ENCODE assay signal across 22 cellular contexts in the genomic region with DNA sequence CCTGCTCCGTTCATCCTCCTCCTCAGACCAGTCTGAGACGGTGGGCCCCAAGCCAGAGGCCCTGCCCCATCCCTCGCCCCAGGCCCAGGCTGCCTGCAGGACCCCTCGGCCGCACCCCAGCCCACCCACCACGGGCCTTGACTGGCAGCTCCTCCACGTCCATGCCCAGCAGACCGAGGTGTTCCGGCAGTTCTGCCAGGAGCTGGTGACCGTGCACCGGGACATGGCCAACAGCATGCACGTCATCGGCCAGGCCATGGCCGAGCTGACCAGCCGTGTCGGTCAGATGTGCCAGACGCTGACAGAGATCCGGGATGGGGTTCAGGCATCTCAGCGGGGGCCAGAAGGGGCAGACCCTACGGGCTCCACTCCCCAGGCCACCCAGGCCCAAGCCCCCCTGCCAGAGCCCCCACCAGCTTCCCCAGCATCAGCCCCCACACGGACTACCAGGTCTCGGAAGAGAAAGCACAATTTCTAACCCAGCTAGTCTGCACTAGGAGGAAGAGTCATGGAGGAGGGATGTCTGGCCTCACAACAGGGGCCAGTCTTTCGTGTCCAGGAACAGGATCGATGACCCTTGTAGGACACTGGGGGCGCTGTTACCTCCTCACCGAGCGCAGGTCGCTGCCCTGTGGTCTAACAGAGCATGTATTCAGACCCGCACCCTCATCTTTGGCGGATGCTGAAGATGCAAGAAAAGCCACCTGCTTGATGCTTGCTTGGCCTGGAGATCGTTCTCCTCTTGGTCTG.
DNase-seq lines count a peak whose midpoint lies in the region; ATAC-seq, FAIRE-seq and TF ChIP-seq lines count a peak whose summit lies in the region.
"Had no signal": no experiment of that assay in that cellular context is flagged by ENCODE, and none has a peak within 500 bp of the region (broad histone marks: within the 10 kb centered on the region; RNA-seq: fewer than 3 reads in every experiment).

No MANE protein-coding gene starts in this region.

- TF ChIP-seq RAD21 in H1 (IDR thresholded peaks at IDR 0.05 in 1 of 2, conservative IDR thresholded peaks at IDR 0.05 in 1 of 2; ENCODE audit: low read depth in 2 of 2, low read length in 2 of 2), result peak; percentile 53 to 56

- no peak overlapping the region for H3K18ac ChIP-seq in H1 (ENCODE audit: extremely low read depth, low read length)

- no peak overlapping the region for H3K27ac ChIP-seq in DND-41 (ENCODE audit: low read length)
- no peak overlapping the region for H3K27ac ChIP-seq in H1 (ENCODE audit: low read depth, low read length)
- no peak overlapping the region for H3K27ac ChIP-seq in osteoblast (ENCODE audit: low read depth, low read length)
- H3K27ac ChIP-seq: spleen, stomach had no signal

- FAIRE-seq in H1 (lab: Jason Lieb, UNC), result peak; percentile 86
- FAIRE-seq: islet of Langerhans had no signal

- TF ChIP-seq EP300 in H1 (IDR thresholded peaks at IDR 0.05; ENCODE audit: borderline replicate concordance in 1 of 2, low read depth in 2 of 2, low read length in 2 of 2), result no peak

- H3K23me2 ChIP-seq in H1 (ENCODE audit: low read depth, low read length), result no peaks in the 10 kb centered on the region

- H2AFZ ChIP-seq in DND-41 (ENCODE audit: low read depth, low read length) (no peak overlapping the region), H1 (ENCODE audit: low read length) (no peak overlapping the region), osteoblast (ENCODE audit: low read length) (no peak overlapping the region)

- no peaks in the 10 kb centered on the region for H3K27me3 ChIP-seq in DND-41 (ENCODE audit: insufficient read depth, low read length, poor library complexity)
- H3K27me3 ChIP-seq in H1 (replicated peaks in 1 of 4; ENCODE audit: control insufficient read depth in 3 of 4, extremely low read depth in 1 of 4, insufficient read depth in 3 of 4, low read length in 3 of 4), result no peaks in the 10 kb centered on the region
- no peaks in the 10 kb centered on the region for H3K27me3 ChIP-seq in osteoblast (ENCODE audit: insufficient read depth, low read length)
- H3K27me3 ChIP-seq: MG63, spleen, stomach had no signal

- no peak overlapping the region for H3K4ac ChIP-seq in H1 (replicated peaks; ENCODE audit: insufficient read length, low read depth, low read length)

- H3K4me1 ChIP-seq in DND-41 (ENCODE audit: insufficient read depth, low read length) (peaks cover 5% of the 10 kb centered on the region; the same call in 1 of the 2 replicates), H1 (replicated peaks in 1 of 4; ENCODE audit: control insufficient read depth in 3 of 4, insufficient read depth in 4 of 4, low read length in 3 of 4) (peaks cover 3 to 22% (median 14%) of the 10 kb centered on the region in 4 experiments), osteoblast (ENCODE audit: insufficient read depth, low read length) (no peaks in the 10 kb centered on the region)

- DNase-seq in DND-41, result no peak
- peak in 1 of 2 experiments; percentile 74 for DNase-seq in H1 (ENCODE audit: low read depth in 1 of 2, low spot score in 2 of 2)
- no peak for DNase-seq in osteoblast (ENCODE audit: insufficient read length, low spot score, missing footprints)
- DNase-seq in cerebellar cortex (ENCODE audit: low spot score), result no peak
- DNase-seq in activated T-cell treated with anti-CD3 and anti-CD28 coated beads, Interleukin-2, amount 50 U/mL, for 48 hours, result no peak
- DNase-seq in GM03348 (ENCODE audit: low spot score), result no peak
- DNase-seq: activated CD4-positive, alpha-beta T cell treated with anti-CD3 and anti-CD28 coated beads for 48 hours; activated naive CD8-positive, alpha-beta T cell treated with anti-CD3 and anti-CD28 coated beads, Interleukin-2, amount 10 ng/mL, durations not matched to agents 7 days and 5 days; activated T-cell treated with anti-CD3 and anti-CD28 coated beads, Interleukin-2, amount 50 U/mL, for 1 hour; CD8-positive, alpha-beta T cell; central memory CD4-positive, alpha-beta T cell; MG63; NCI-H2081; NCI-H774; nucleus accumbens; Right ventricle myocardium superior; spleen; stomach; T-helper 9 cell had no signal

- no peak overlapping the region; the same call in 1 of the 2 replicates for H2BK12ac ChIP-seq in H1 (ENCODE audit: low read depth, low read length)

- no peaks in the 10 kb centered on the region for H4K20me1 ChIP-seq in DND-41 (ENCODE audit: insufficient read depth, low read length)
- H4K20me1 ChIP-seq in H1 (replicated peaks in 1 of 2; ENCODE audit: control insufficient read depth in 1 of 2, insufficient read depth in 2 of 2, low read length in 2 of 2), result no peaks in the 10 kb centered on the region
- H4K20me1 ChIP-seq in osteoblast (ENCODE audit: insufficient read depth, low read length), result no peaks in the 10 kb centered on the region

- no peak overlapping the region for H4K5ac ChIP-seq in H1 (ENCODE audit: insufficient read length, low read depth, low read length)

- 69% methylated on average over 11 of the region's 31 CpGs; no CpG with 5 or more reads in 1 of the 2 experiments for WGBS in H1 (ENCODE audit: extremely low coverage in 1 of 2, insufficient coverage in 1 of 2, insufficient read length in 1 of 2, insufficient replicate concordance in 2 of 2, low coverage in 1 of 2, low lambda C conversion rate in 2 of 2, missing lambda C conversion rate in 1 of 2), 2 experiments

- ATAC-seq in DND-41 (ENCODE audit: insufficient read depth, low read depth) (no peak), GM21717 (IDR thresholded peaks at IDR 0.05; ENCODE audit: unreplicated experiment) (no peak)
- ATAC-seq: CD8-positive, alpha-beta T cell had no signal

- H3K56ac ChIP-seq in H1 (replicated peaks; ENCODE audit: insufficient read length, low read depth, low read length), result no peak overlapping the region

- H2BK15ac ChIP-seq in H1 (ENCODE audit: low read length), result no peak overlapping the region

- no peak overlapping the region for H3K23ac ChIP-seq in H1 (ENCODE audit: insufficient read length)

- H3K79me2 ChIP-seq in DND-41 (ENCODE audit: insufficient read depth, low read length) (no peaks in the 10 kb centered on the region), H1 (ENCODE audit: control insufficient read depth in 1 of 2, insufficient read depth in 2 of 2, low read length in 2 of 2) (no peaks in the 10 kb centered on the region), osteoblast (ENCODE audit: insufficient read depth, low read length) (no peaks in the 10 kb centered on the region)

- H3K4me2 ChIP-seq in DND-41 (ENCODE audit: insufficient read depth, low read length) (no peak overlapping the region), H1 (ENCODE audit: insufficient read depth in 1 of 2, low read depth in 2 of 2, low read length in 2 of 2) (no peak overlapping the region), osteoblast (ENCODE audit: insufficient read depth, low read length) (no peak overlapping the region)

- no peak overlapping the region for H2AK5ac ChIP-seq in H1 (ENCODE audit: low read depth, low read length)

- no peak overlapping the region for H3K9ac ChIP-seq in DND-41 (ENCODE audit: low read depth, low read length)
- H3K9ac ChIP-seq in H1 (replicated peaks in 1 of 4; ENCODE audit: extremely low read depth in 1 of 4, low read depth in 3 of 4, low read length in 3 of 4), result no peak overlapping the region

- no peaks in the 10 kb centered on the region for H3K79me1 ChIP-seq in H1 (ENCODE audit: low read depth, low read length)

- H3K4me3 ChIP-seq in DND-41 (ENCODE audit: low read depth in 1 of 2, low read length in 2 of 2) (no peak overlapping the region), H1 (ENCODE audit: extremely low read depth in 1 of 4, insufficient read depth in 2 of 4, low read depth in 3 of 4, low read length in 4 of 4) (no peak overlapping the region), osteoblast (ENCODE audit: insufficient read depth, low read length) (no peak overlapping the region)
- H3K4me3 ChIP-seq: MG63, spleen, stomach had no signal

- H2BK5ac ChIP-seq in H1 (ENCODE audit: low read depth, low read length), result no peak overlapping the region

- CTCF ChIA-PET in H1 (lab: Charles Lee; ENCODE audit: partially characterized antibody), result interaction anchor here (0.5 to 5.8 kb wide), 30 partner anchors 8 to 559 kb away, joined by 3 to 49 read pairs (median 4); a partner anchor contains a TSS

- peak overlapping the region; percentile 7 for H4K8ac ChIP-seq in H1 (ENCODE audit: extremely low read depth, insufficient read depth, low read length)

- H3K9me3 ChIP-seq in DND-41 (ENCODE audit: insufficient read depth, low read length, severe bottlenecking) (no peaks in the 10 kb centered on the region), H1 (ENCODE audit: insufficient read depth in 2 of 2, low read depth in 1 of 2, low read length in 1 of 2) (no peaks in the 10 kb centered on the region), osteoblast (ENCODE audit: low read depth, low read length) (no peaks in the 10 kb centered on the region)
- H3K9me3 ChIP-seq: MG63, spleen, stomach had no signal

- H2BK20ac ChIP-seq in H1 (ENCODE audit: low read length), result no peak overlapping the region

- no peaks in the 10 kb centered on the region for H3K36me3 ChIP-seq in DND-41 (ENCODE audit: insufficient read depth, low read length)
- no peaks in the 10 kb centered on the region for H3K36me3 ChIP-seq in H1 (ENCODE audit: control insufficient read depth in 2 of 4, insufficient read depth in 4 of 4, low read length in 3 of 4)
- no peaks in the 10 kb centered on the region for H3K36me3 ChIP-seq in osteoblast (ENCODE audit: insufficient read depth, low read length)
- H3K36me3 ChIP-seq: MG63 had no signal

- POLR2A ChIA-PET in H1 (lab: Charles Lee; ENCODE audit: partially characterized antibody), result no interaction called here

- TF ChIP-seq POLR2A in H1 (IDR thresholded peaks at IDR 0.05; ENCODE audit: control extremely low read depth in 1 of 2, low read depth in 2 of 2, low read length in 2 of 2), result no peak

- no peak overlapping the region for H4K91ac ChIP-seq in H1 (replicated peaks; ENCODE audit: insufficient read length, low read length)

- TF ChIP-seq CTCF in DND-41 (IDR thresholded peaks at IDR 0.05; ENCODE audit: borderline replicate concordance, extremely low read depth, low read length, poor library complexity, severe bottlenecking), result peak; percentile 31
- peak; percentile 20; the same call in 1 of the 2 replicates for TF ChIP-seq CTCF in LNCAP (IDR thresholded peaks at IDR 0.05)
- TF ChIP-seq CTCF in H1 (IDR thresholded peaks at IDR 0.05; ENCODE audit: control extremely low read depth in 1 of 3, insufficient read depth in 1 of 3, low read depth in 1 of 3, low read length in 3 of 3), result peak; percentile 72 to 93 (median 93)
- TF ChIP-seq CTCF in osteoblast (IDR thresholded peaks at IDR 0.05; ENCODE audit: extremely low read depth, low read depth, low read length), result peak; percentile 17

- H3K14ac ChIP-seq in H1 (ENCODE audit: insufficient read length), result no peak overlapping the region

- no peak overlapping the region for H2BK120ac ChIP-seq in H1 (replicated peaks; ENCODE audit: low read depth, low read length)

TF ChIP-seq in H1, 55 proteins besides CTCF, POLR2A, EP300 and RAD21:
- TF ChIP-seq, protein P1, sequence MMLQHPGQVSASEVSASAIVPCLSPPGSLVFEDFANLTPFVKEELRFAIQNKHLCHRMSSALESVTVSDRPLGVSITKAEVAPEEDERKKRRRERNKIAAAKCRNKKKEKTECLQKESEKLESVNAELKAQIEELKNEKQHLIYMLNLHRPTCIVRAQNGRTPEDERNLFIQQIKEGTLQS (IDR thresholded peaks at IDR 0.05; ENCODE audit: insufficient read depth, low read depth, low read length), result 0 out of 2 replicates have a peak, but pooled peaks have one; percentile 8
- TF ChIP-seq HDAC6 (IDR thresholded peaks at IDR 0.05; ENCODE audit: low read depth, low read length), result no peak

Comparison
In these comparisons a context has a peak if more than half of its experiments do, and no peak if none do; other contexts are left out.
1. CTCF ChIP-seq: peak in every context shown above with its lines; median percentile 93 in H1; 31 in DND-41; 20 in LNCAP; 17 in osteoblast.